9 cellular contexts compared by ENCODE assay signal in the genomic region with DNA sequence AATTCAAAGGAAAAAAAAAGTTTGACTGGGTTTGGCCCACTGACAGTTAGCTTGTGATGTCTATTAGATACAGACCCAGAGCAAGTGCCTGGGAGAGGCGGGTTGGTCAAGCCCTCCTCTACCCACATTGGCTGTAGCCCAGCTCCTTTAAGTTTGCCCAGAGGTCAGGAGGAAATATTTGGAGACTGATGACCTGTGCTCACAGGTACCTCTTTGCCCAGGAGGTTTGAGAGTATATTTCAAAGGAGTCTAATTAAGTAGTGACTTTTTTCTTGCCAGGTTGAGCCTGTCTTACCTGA. TPM values are rescaled to one million over a fixed set of nuclear protein-coding genes. Genes with fewer than 3 reads are reported as not detected.
"Had no signal": no experiment of that assay in that cellular context is flagged by ENCODE, and none has a peak within 500 bp of the region (broad histone marks: within the 10 kb centered on the region; RNA-seq: fewer than 3 reads in every experiment).

No MANE protein-coding gene starts in this region.

- H3K27ac Mint-ChIP-seq: HFFc6 had no signal

- DNase-seq: GOT3, KG1 had no signal

- H3K36me3 ChIP-seq: HAP-1 had no signal

- H3K4me1 ChIP-seq: HAP-1 had no signal

- H3K9me3 ChIP-seq: HAP-1 had no signal

- H3K4me3 ChIP-seq: HAP-1, K562 had no signal

- H3K9me3 Mint-ChIP-seq: HFFc6 had no signal

- H3K4me3 Mint-ChIP-seq: HFFc6 had no signal

RNA-seq across cellular contexts. Expression of gene PDE1B, which starts 21.8 kb away (rescaled TPM):
- total RNA-seq: HFFc6, HT-29, IMR-90 had no signal
- polyA plus RNA-seq: IMR-90 had no signal

RNA-seq across cellular contexts. Expression of gene NCKAP1L, which starts 30.0 kb away (rescaled TPM):
- total RNA-seq: H7, HT-29, IMR-90 had no signal
- polyA plus RNA-seq: IMR-90 had no signal

RNA-seq across cellular contexts. Expression of gene GTSF1, which starts 54.2 kb away (rescaled TPM):
- total RNA-seq: H4, HFFc6, HT-29, IMR-90 had no signal
- polyA plus RNA-seq: IMR-90 had no signal
